In genomic region chr11:125623064-125623463, GRCh38 we compare ENCODE assay signal across 31 cellular contexts. TPM values are rescaled to one million over a fixed set of nuclear protein-coding genes. Genes with fewer than 3 reads are reported as not detected.
DNase-seq lines count a peak whose midpoint lies in the region; TF ChIP-seq lines count a peak whose summit lies in the region.
"Had no signal": no experiment of that assay in that cellular context is flagged by ENCODE, and none has a peak within 500 bp of the region (broad histone marks: within the 10 kb centered on the region; RNA-seq: fewer than 3 reads in every experiment).

No MANE protein-coding gene starts in this region.

- H3K9me3 ChIP-seq in A673 (ENCODE audit: low read depth, low read length, poor library complexity, severe bottlenecking): no peaks in the 10 kb centered on the region
- H3K9me3 ChIP-seq in uterus: no peaks in the 10 kb centered on the region
- no peaks in the 10 kb centered on the region for H3K9me3 ChIP-seq in adrenal gland (replicated peaks in 1 of 3)
- H3K9me3 ChIP-seq: esophagus muscularis mucosa, heart right ventricle, lower lobe of right lung had no signal

- no peak for TF ChIP-seq POLR2A in uterus (IDR thresholded peaks at IDR 0.05)
- TF ChIP-seq POLR2A in adrenal gland (IDR thresholded peaks at IDR 0.05): no peak

- H3K4me1 ChIP-seq in A673 (ENCODE audit: insufficient read depth, low read length, poor library complexity, severe bottlenecking) (peaks cover 18% of the 10 kb centered on the region), uterus (peaks cover 0 to 6% of the 10 kb centered on the region in 2 donors), adrenal gland (replicated peaks in 1 of 2) (peaks cover 6 to 18% of the 10 kb centered on the region in 2 donors)

- H3K36me3 Mint-ChIP-seq in nephron (ENCODE audit: low read depth): peaks cover 50% of the 10 kb centered on the region

- H3K4me1 Mint-ChIP-seq in nephron: peaks cover 20% of the 10 kb centered on the region

- CTCF ChIA-PET in A673 (lab: Charles Lee): no interaction called here

- peak overlapping the region; percentile 35 for H3K27ac ChIP-seq in 22Rv1
- peak overlapping the region; percentile 8 for H3K27ac ChIP-seq in A673 (ENCODE audit: low read depth, low read length, poor library complexity, severe bottlenecking)
- H3K27ac ChIP-seq in VCaP: 0 out of 2 replicates have a peak overlapping the region, but pooled peaks have one; percentile 96
- H3K27ac ChIP-seq in uterus: no peak overlapping the region
- H3K27ac ChIP-seq in adrenal gland: no peak overlapping the region
- H3K27ac ChIP-seq: heart right ventricle, lower lobe of right lung had no signal

- DNase-seq in A673 (ENCODE audit: low spot score) (no peak), uterus (no peak), adrenal gland (no peak), middle frontal gyrus (ENCODE audit: extremely low spot score, low spot score) (no peak)
- DNase-seq: activated CD4-positive, alpha-beta T cell treated with anti-CD3 and anti-CD28 coated beads for 36 hours; activated T-cell treated with anti-CD3 and anti-CD28 coated beads, Interleukin-2, amount 50 U/mL, for 4 hours; aorta; endodermal cell; foreskin melanocyte; heart right ventricle; kidney glomerular epithelial cell; lower lobe of right lung; NCI-H1105 treated with DMSO at 0.1 percent for 48 hours; NCI-H1930; posterior cingulate gyrus; RPMI8226; stimulated activated CD4-positive, alpha-beta T cell treated with anti-CD3 and anti-CD28 coated beads, Interleukin-4, amount 100 ng/mL, for 4 hours; stimulated activated naive B cell treated with anti-CD40 and anti-IgM and Interleukin-4, amounts not matched to agents 10 μg/mL and 1 μg/mL and 100 μg/mL, for 72 hours; T-cell had no signal

- POLR2A ChIA-PET in A673 (lab: Charles Lee; ENCODE audit: low non-redundant PET): no interaction called here

- H3K4me3 Mint-ChIP-seq in nephron: peak overlapping the region in 2 of 3 experiments; percentile 24 to 46
- H3K4me3 Mint-ChIP-seq: activated CD4-positive, alpha-beta T cell treated with anti-CD3 and anti-CD28 coated beads for 36 hours; activated T-cell treated with anti-CD3 and anti-CD28 coated beads, Interleukin-2, amount 50 U/mL, for 4 hours; endodermal cell; stimulated activated naive B cell treated with anti-CD40 and anti-IgM and Interleukin-4, amounts not matched to agents 10 μg/mL and 1 μg/mL and 100 μg/mL, for 72 hours; T-cell had no signal

- no TSS peak for BruUV-seq in A673 (replicated peaks; lab: Mats Ljungman, UMichigan)

- intact Hi-C loops in A673 (cut with micrococcal nuclease; ENCODE audit: unreplicated experiment) (no loop called here), uterus (cut with DNase I; ENCODE audit: low total_unique reads) (no loop called here), adrenal gland (cut with DNase I) (loop anchor here (10.0 kb wide), 1 partner anchor 252 kb away; no protein-coding TSS in a partner anchor)

- H3K4me3 ChIP-seq in A673 (ENCODE audit: low read depth, low read length, poor library complexity, severe bottlenecking) (no peak overlapping the region), uterus (no peak overlapping the region), adrenal gland (no peak overlapping the region)
- H3K4me3 ChIP-seq: esophagus muscularis mucosa, heart right ventricle, lower lobe of right lung had no signal

- no peaks in the 10 kb centered on the region for H3K27me3 ChIP-seq in A673 (replicated peaks; ENCODE audit: insufficient read depth, low read depth, low read length, poor library complexity)
- no peaks in the 10 kb centered on the region for H3K27me3 ChIP-seq in uterus
- H3K27me3 ChIP-seq in adrenal gland: no peaks in the 10 kb centered on the region
- H3K27me3 ChIP-seq: esophagus muscularis mucosa, heart right ventricle had no signal

- H3K9me3 Mint-ChIP-seq in nephron: no peaks in the 10 kb centered on the region
- H3K9me3 Mint-ChIP-seq: activated naive CD4-positive, alpha-beta T cell treated with anti-CD3 and anti-CD28 coated beads, Interleukin-2, amount 50 U/mL, for 72 hours; activated T-cell treated with anti-CD3 and anti-CD28 coated beads, Interleukin-2, amount 50 U/mL, for 4 hours; endodermal cell; stimulated activated naive B cell treated with anti-CD40 and anti-IgM and Interleukin-4, amounts not matched to agents 10 μg/mL and 1 μg/mL and 100 μg/mL, for 72 hours; T-cell had no signal

- WGBS in adrenal gland, 4 donors: 88 to 97% (median 89%) methylated on average over 1 of the region's 1 CpG

- H3K27ac Mint-ChIP-seq in nephron: peak overlapping the region in 1 of 3 experiments; percentile 54
- H3K27ac Mint-ChIP-seq: endodermal cell; stimulated activated naive B cell treated with anti-CD40 and anti-IgM and Interleukin-4, amounts not matched to agents 10 μg/mL and 1 μg/mL and 100 μg/mL, for 72 hours had no signal

- H3K36me3 ChIP-seq in A673 (ENCODE audit: insufficient read depth, low read length, poor library complexity, severe bottlenecking) (peaks cover 48% of the 10 kb centered on the region), uterus (no peaks in the 10 kb centered on the region), adrenal gland (replicated peaks in 1 of 2) (peaks cover 0 to 39% of the 10 kb centered on the region in 2 donors)

- H3K27me3 Mint-ChIP-seq in nephron (ENCODE audit: low read depth): no peaks in the 10 kb centered on the region
- H3K27me3 Mint-ChIP-seq: activated CD4-positive, alpha-beta T cell treated with anti-CD3 and anti-CD28 coated beads for 36 hours; stimulated activated naive B cell treated with anti-CD40 and anti-IgM and Interleukin-4, amounts not matched to agents 10 μg/mL and 1 μg/mL and 100 μg/mL, for 72 hours; T-cell had no signal

- TF ChIP-seq CTCF in 22Rv1 (IDR thresholded peaks at IDR 0.05) (no peak), A673 (conservative IDR thresholded peaks at IDR 0.05; ENCODE audit: low read depth, low read length) (no peak), VCaP (conservative IDR thresholded peaks at IDR 0.05) (no peak), nephron (IDR thresholded peaks at IDR 0.05; ENCODE audit: unreplicated experiment in 3 of 3) (no peak), uterus (IDR thresholded peaks at IDR 0.05) (no peak), adrenal gland (IDR thresholded peaks at IDR 0.05) (no peak)

RNA-seq across cellular contexts. Expression of gene CHEK1, which starts 1.9 kb away (rescaled TPM):
- total RNA-seq in A673 (2021) (135 and 146 TPM in 2 replicates), uterus (10 to 100 TPM in 1 of 4 donors, 1 to 10 TPM in 2, not detected in 1; 1.6 to 35.4 (median 2.6) TPM), adrenal gland (1 to 10 TPM; 1.2 to 6.2 (median 2.1) TPM)
- polyA plus RNA-seq in adrenal gland: 1 to 10 TPM in 1 of 3 donors, under 1 TPM in 2; 0.51 to 3.3 (median 0.72) TPM

RNA-seq across cellular contexts. Expression of gene STT3A, which starts 30.4 kb away (rescaled TPM):
- total RNA-seq in A673 (2021) (240 and 278 TPM in 2 replicates), uterus (100 to 1,000 TPM in 2 of 4 donors, 10 to 100 TPM in 2; 66.6 to 183 (median 105) TPM), adrenal gland (100 to 1,000 TPM in 7 of 8 donors, 10 to 100 TPM in 1; 79.2 to 175 (median 120) TPM)
- 100 to 1,000 TPM in 1 of 3 donors, 10 to 100 TPM in 2; 28.4 to 208 (median 35.6) TPM for polyA plus RNA-seq in adrenal gland

RNA-seq across cellular contexts. Expression of gene EI24, which starts 53.8 kb away (rescaled TPM):
- 147 and 161 TPM in 2 replicates for total RNA-seq in A673 (2021)
- total RNA-seq in uterus: 10 to 100 TPM; 22.3 to 77.4 (median 69.2) TPM
- 10 to 100 TPM; 39.8 to 55.7 (median 47.5) TPM for total RNA-seq in adrenal gland
- polyA plus RNA-seq in adrenal gland: 10 to 100 TPM; 19.0 to 65.6 (median 23.5) TPM

RNA-seq across cellular contexts. Expression of gene ACRV1, which starts 57.6 kb away (rescaled TPM):
- total RNA-seq in A673 (2021): not detected in 2 replicates
- not detected for total RNA-seq in uterus
- not detected for total RNA-seq in adrenal gland
- under 1 TPM in 1 of 3 donors, not detected in 2; 0.16 TPM for polyA plus RNA-seq in adrenal gland
- total RNA-seq: activated CD4-positive, alpha-beta T cell treated with anti-CD3 and anti-CD28 coated beads for 36 hours; activated naive CD4-positive, alpha-beta T cell treated with anti-CD3 and anti-CD28 coated beads, Interleukin-2, amount 50 U/mL, for 72 hours; activated T-cell treated with anti-CD3 and anti-CD28 coated beads, Interleukin-2, amount 50 U/mL, for 4 hours; aorta; cardiac septum; esophagus muscularis mucosa; G401; heart right ventricle; lower lobe of right lung; M059J; mucosa of gallbladder; sciatic nerve; SK-MEL-5; T-cell; ureter had no signal
- polyA plus RNA-seq: aorta, heart right ventricle had no signal

Comparison
In these comparisons a context has a peak if more than half of its experiments do, and no peak if none do; other contexts are left out.
1. H3K27ac ChIP-seq: peak in 22Rv1 (single experiment), A673 (single experiment) and VCaP (single experiment); none in uterus (0 of 2) and adrenal gland (0 of 5).
2. intact Hi-C loops: an anchor here in adrenal gland (10.0 kb wide); none called in A673 and uterus.